In the genomic region with DNA sequence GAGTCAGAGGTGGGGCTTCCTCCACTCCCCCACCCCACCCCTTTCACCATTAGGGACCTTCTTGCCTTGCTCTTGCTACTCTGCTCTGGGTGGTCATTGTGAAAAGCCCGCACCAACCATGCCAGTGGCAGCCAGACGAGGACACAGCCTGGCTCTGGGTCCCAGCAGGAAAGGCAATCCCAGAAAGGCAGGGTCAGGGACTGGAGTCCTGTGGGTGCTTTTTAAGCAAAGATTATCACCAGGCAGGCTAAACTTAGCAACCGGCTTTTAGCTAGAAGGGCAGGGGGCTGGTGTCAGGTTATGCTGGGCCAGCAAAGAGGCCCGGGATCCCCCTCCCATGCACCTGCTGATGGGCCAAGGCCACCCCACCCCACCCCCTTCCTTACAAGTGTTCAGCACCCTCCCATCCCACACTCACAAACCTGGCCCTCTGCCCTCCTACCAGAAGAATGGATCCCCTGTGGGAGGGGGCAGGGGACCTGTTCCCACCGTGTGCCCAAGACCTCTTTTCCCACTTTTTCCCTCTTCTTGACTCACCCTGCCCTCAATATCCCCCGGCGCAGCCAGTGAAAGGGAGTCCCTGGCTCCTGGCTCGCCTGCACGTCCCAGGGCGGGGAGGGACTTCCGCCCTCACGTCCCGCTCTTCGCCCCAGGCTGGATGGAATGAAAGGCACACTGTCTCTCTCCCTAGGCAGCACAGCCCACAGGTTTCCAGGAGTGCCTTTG, we compare ENCODE assay signal across 1 cellular context.
TF ChIP-seq lines count a peak whose summit lies in the region.

No MANE protein-coding gene starts in this region.

TF ChIP-seq in HepG2, 621 proteins besides CTCF, POLR2A, EP300 and RAD21 (continued from another document and continues in another):
- no peak for TF ChIP-seq UBTF (CRISPR knock-in tag; IDR thresholded peaks at IDR 0.05)
- TF ChIP-seq, protein P1, sequence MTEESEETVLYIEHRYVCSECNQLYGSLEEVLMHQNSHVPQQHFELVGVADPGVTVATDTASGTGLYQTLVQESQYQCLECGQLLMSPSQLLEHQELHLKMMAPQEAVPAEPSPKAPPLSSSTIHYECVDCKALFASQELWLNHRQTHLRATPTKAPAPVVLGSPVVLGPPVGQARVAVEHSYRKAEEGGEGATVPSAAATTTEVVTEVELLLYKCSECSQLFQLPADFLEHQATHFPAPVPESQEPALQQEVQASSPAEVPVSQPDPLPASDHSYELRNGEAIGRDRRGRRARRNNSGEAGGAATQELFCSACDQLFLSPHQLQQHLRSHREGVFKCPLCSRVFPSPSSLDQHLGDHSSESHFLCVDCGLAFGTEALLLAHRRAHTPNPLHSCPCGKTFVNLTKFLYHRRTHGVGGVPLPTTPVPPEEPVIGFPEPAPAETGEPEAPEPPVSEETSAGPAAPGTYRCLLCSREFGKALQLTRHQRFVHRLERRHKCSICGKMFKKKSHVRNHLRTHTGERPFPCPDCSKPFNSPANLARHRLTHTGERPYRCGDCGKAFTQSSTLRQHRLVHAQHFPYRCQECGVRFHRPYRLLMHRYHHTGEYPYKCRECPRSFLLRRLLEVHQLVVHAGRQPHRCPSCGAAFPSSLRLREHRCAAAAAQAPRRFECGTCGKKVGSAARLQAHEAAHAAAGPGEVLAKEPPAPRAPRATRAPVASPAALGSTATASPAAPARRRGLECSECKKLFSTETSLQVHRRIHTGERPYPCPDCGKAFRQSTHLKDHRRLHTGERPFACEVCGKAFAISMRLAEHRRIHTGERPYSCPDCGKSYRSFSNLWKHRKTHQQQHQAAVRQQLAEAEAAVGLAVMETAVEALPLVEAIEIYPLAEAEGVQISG (CRISPR knock-in tag; IDR thresholded peaks at IDR 0.05), result 0 out of 2 replicates have a peak, but pooled peaks have one; percentile 44
- TF ChIP-seq, protein P2, sequence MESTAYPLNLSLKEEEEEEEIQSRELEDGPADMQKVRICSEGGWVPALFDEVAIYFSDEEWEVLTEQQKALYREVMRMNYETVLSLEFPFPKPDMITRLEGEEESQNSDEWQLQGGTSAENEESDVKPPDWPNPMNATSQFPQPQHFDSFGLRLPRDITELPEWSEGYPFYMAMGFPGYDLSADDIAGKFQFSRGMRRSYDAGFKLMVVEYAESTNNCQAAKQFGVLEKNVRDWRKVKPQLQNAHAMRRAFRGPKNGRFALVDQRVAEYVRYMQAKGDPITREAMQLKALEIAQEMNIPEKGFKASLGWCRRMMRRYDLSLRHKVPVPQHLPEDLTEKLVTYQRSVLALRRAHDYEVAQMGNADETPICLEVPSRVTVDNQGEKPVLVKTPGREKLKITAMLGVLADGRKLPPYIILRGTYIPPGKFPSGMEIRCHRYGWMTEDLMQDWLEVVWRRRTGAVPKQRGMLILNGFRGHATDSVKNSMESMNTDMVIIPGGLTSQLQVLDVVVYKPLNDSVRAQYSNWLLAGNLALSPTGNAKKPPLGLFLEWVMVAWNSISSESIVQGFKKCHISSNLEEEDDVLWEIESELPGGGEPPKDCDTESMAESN (CRISPR knock-in tag; conservative IDR thresholded peaks at IDR 0.05), result 0 out of 2 replicates have a peak, but pooled peaks have one; percentile 50
- no peak for TF ChIP-seq ZNF737 (CRISPR knock-in tag; IDR thresholded peaks at IDR 0.05; ENCODE audit: borderline replicate concordance)
- TF ChIP-seq, protein P3, sequence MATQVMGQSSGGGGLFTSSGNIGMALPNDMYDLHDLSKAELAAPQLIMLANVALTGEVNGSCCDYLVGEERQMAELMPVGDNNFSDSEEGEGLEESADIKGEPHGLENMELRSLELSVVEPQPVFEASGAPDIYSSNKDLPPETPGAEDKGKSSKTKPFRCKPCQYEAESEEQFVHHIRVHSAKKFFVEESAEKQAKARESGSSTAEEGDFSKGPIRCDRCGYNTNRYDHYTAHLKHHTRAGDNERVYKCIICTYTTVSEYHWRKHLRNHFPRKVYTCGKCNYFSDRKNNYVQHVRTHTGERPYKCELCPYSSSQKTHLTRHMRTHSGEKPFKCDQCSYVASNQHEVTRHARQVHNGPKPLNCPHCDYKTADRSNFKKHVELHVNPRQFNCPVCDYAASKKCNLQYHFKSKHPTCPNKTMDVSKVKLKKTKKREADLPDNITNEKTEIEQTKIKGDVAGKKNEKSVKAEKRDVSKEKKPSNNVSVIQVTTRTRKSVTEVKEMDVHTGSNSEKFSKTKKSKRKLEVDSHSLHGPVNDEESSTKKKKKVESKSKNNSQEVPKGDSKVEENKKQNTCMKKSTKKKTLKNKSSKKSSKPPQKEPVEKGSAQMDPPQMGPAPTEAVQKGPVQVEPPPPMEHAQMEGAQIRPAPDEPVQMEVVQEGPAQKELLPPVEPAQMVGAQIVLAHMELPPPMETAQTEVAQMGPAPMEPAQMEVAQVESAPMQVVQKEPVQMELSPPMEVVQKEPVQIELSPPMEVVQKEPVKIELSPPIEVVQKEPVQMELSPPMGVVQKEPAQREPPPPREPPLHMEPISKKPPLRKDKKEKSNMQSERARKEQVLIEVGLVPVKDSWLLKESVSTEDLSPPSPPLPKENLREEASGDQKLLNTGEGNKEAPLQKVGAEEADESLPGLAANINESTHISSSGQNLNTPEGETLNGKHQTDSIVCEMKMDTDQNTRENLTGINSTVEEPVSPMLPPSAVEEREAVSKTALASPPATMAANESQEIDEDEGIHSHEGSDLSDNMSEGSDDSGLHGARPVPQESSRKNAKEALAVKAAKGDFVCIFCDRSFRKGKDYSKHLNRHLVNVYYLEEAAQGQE (IDR thresholded peaks at IDR 0.05; ENCODE audit: borderline replicate concordance in 1 of 2, low read depth in 1 of 2, low read length in 2 of 2), result no peak
- TF ChIP-seq ATAD3A (CRISPR knock-in tag; IDR thresholded peaks at IDR 0.05), result no peak
- peak; percentile 68 for TF ChIP-seq SP2 (CRISPR knock-in tag; IDR thresholded peaks at IDR 0.05)
- TF ChIP-seq ZNF180 (CRISPR knock-in tag; IDR thresholded peaks at IDR 0.05; ENCODE audit: borderline replicate concordance, low read depth), result no peak
- peak; percentile 8; the same call in 1 of the 2 replicates for TF ChIP-seq ZNF766 (CRISPR knock-in tag; IDR thresholded peaks at IDR 0.05; ENCODE audit: borderline replicate concordance)
- 0 out of 2 replicates have a peak, but pooled peaks have one; percentile 18 for TF ChIP-seq ZNF430 (CRISPR knock-in tag; IDR thresholded peaks at IDR 0.05)
- TF ChIP-seq CHCHD3 (CRISPR knock-in tag; IDR thresholded peaks at IDR 0.05), result 0 out of 2 replicates have a peak, but pooled peaks have one; percentile 70
- TF ChIP-seq GMEB1 (CRISPR knock-in tag; IDR thresholded peaks at IDR 0.05; ENCODE audit: borderline replicate concordance), result no peak
- no peak for TF ChIP-seq HNRNPUL1 (IDR thresholded peaks at IDR 0.05; ENCODE audit: low read depth, low read length)
- no peak for TF ChIP-seq TCF7 (IDR thresholded peaks at IDR 0.05; ENCODE audit: low read depth)
- TF ChIP-seq HMGA1 (CRISPR knock-in tag; conservative IDR thresholded peaks at IDR 0.05), result no peak
- no peak for TF ChIP-seq XBP1 (CRISPR knock-in tag; IDR thresholded peaks at IDR 0.05)
- peak; percentile 40; the same call in 1 of the 2 replicates for TF ChIP-seq ZNF431 (CRISPR knock-in tag; IDR thresholded peaks at IDR 0.05; ENCODE audit: borderline replicate concordance, low read depth)
- TF ChIP-seq SOX13 (IDR thresholded peaks at IDR 0.05), result no peak; the same call in 1 of the 2 replicates
- TF ChIP-seq SOX13 (CRISPR knock-in tag; conservative IDR thresholded peaks at IDR 0.05 in 1 of 2, IDR thresholded peaks at IDR 0.05 in 1 of 2), result 0 out of 4 replicates have a peak, but pooled peaks of 1 of the 2 experiments have one; percentile 5
- no peak for TF ChIP-seq DR1 (CRISPR knock-in tag; IDR thresholded peaks at IDR 0.05)
- TF ChIP-seq, protein P4, sequence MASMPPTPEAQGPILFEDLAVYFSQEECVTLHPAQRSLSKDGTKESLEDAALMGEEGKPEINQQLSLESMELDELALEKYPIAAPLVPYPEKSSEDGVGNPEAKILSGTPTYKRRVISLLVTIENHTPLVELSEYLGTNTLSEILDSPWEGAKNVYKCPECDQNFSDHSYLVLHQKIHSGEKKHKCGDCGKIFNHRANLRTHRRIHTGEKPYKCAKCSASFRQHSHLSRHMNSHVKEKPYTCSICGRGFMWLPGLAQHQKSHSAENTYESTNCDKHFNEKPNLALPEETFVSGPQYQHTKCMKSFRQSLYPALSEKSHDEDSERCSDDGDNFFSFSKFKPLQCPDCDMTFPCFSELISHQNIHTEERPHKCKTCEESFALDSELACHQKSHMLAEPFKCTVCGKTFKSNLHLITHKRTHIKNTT (CRISPR knock-in tag; IDR thresholded peaks at IDR 0.05), result no peak
- TF ChIP-seq RARG (CRISPR knock-in tag; IDR thresholded peaks at IDR 0.05; ENCODE audit: low read depth), result no peak
- TF ChIP-seq JUNB (CRISPR knock-in tag; IDR thresholded peaks at IDR 0.05; ENCODE audit: borderline replicate concordance), result no peak
- TF ChIP-seq, protein P5, sequence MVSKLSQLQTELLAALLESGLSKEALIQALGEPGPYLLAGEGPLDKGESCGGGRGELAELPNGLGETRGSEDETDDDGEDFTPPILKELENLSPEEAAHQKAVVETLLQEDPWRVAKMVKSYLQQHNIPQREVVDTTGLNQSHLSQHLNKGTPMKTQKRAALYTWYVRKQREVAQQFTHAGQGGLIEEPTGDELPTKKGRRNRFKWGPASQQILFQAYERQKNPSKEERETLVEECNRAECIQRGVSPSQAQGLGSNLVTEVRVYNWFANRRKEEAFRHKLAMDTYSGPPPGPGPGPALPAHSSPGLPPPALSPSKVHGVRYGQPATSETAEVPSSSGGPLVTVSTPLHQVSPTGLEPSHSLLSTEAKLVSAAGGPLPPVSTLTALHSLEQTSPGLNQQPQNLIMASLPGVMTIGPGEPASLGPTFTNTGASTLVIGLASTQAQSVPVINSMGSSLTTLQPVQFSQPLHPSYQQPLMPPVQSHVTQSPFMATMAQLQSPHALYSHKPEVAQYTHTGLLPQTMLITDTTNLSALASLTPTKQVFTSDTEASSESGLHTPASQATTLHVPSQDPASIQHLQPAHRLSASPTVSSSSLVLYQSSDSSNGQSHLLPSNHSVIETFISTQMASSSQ (IDR thresholded peaks at IDR 0.05; ENCODE audit: low read depth), result no peak
- TF ChIP-seq, protein P5 (CRISPR knock-in tag; IDR thresholded peaks at IDR 0.05; ENCODE audit: borderline replicate concordance), result 0 out of 2 replicates have a peak, but pooled peaks have one; percentile 11
- no peak for TF ChIP-seq TRIM24 (CRISPR knock-in tag; IDR thresholded peaks at IDR 0.05)
- TF ChIP-seq NRL (CRISPR knock-in tag; IDR thresholded peaks at IDR 0.05; ENCODE audit: borderline replicate concordance), result 0 out of 2 replicates have a peak, but pooled peaks have one; percentile 3
- no peak for TF ChIP-seq U2AF1 (optimal IDR thresholded peaks at IDR 0.05; ENCODE audit: low read depth, low read length)
- TF ChIP-seq, protein P6, sequence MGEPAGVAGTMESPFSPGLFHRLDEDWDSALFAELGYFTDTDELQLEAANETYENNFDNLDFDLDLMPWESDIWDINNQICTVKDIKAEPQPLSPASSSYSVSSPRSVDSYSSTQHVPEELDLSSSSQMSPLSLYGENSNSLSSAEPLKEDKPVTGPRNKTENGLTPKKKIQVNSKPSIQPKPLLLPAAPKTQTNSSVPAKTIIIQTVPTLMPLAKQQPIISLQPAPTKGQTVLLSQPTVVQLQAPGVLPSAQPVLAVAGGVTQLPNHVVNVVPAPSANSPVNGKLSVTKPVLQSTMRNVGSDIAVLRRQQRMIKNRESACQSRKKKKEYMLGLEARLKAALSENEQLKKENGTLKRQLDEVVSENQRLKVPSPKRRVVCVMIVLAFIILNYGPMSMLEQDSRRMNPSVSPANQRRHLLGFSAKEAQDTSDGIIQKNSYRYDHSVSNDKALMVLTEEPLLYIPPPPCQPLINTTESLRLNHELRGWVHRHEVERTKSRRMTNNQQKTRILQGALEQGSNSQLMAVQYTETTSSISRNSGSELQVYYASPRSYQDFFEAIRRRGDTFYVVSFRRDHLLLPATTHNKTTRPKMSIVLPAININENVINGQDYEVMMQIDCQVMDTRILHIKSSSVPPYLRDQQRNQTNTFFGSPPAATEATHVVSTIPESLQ (CRISPR knock-in tag; conservative IDR thresholded peaks at IDR 0.05), result no peak; the same call in 1 of the 2 replicates
- no peak; the same call in 1 of the 2 replicates for TF ChIP-seq IRF1 (CRISPR knock-in tag; IDR thresholded peaks at IDR 0.05; ENCODE audit: low read depth)
